8 cellular contexts compared by ENCODE assay signal in the genomic region with DNA sequence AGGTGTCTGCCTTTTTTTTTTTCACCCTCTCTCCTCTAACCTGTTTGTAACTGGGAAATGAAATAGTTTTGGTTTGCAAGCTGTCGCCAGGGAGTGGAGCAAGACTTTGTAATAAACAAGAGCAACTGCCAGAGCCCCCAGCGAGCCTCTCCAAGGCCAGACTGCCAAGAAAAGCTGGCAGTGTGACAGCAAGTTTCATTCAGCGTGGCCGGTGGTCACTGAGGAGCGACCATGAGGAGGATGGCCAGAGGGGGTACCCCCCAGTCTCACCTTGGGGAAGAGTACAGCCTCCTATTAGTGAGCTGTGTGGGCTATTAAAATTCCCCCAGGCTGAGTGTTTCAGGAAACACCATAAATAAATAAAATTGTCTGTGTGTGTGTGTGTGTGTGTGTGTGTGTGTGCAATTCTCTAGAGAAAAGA. TPM values are rescaled to one million over a fixed set of nuclear protein-coding genes. Genes with fewer than 3 reads are reported as not detected.
DNase-seq lines count a peak whose midpoint lies in the region; ATAC-seq and TF ChIP-seq lines count a peak whose summit lies in the region.

No MANE protein-coding gene starts in this region.

- no peak overlapping the region for H2AFZ ChIP-seq in H9 (ENCODE audit: low read length)

- no CpG with 5 or more reads among the region's 5 CpGs for WGBS in H9 (ENCODE audit: extremely low coverage, insufficient read length, low lambda C conversion rate)

- H3K79me1 ChIP-seq in H9 (ENCODE audit: insufficient read depth, low read depth, low read length, poor library complexity, severe bottlenecking) = no peaks in the 10 kb centered on the region

- peaks cover 24 to 26% of the 10 kb centered on the region in 2 experiments for H3K4me1 Mint-ChIP-seq in H9
- H3K4me1 Mint-ChIP-seq in stimulated activated memory B cell treated with anti-CD40 and anti-IgM and Interleukin-4, amounts not matched to agents 10 μg/mL and 1 μg/mL and 100 μg/mL, for 72 hours = peaks cover 13% of the 10 kb centered on the region

- ATAC-seq in stimulated activated memory B cell treated with anti-CD40 and anti-IgM and Interleukin-4, amounts not matched to agents 10 μg/mL and 1 μg/mL and 100 μg/mL, for 72 hours = peak; percentile 20
- ATAC-seq in HG03521 (IDR thresholded peaks at IDR 0.05; ENCODE audit: unreplicated experiment) (no peak), HG03354 (IDR thresholded peaks at IDR 0.05; ENCODE audit: poor library complexity, severe bottlenecking, unreplicated experiment) (no peak)
- no peak for ATAC-seq in activated CD4-positive, CD25-positive, alpha-beta regulatory T cell treated with anti-CD3 and anti-CD28 coated beads, Interleukin-2, amount 50 U/mL, for 24 hours

- H3K4me1 ChIP-seq in H9 (ENCODE audit: insufficient read depth, low read length) = peaks cover 8% of the 10 kb centered on the region

- no peak overlapping the region for H2BK20ac ChIP-seq in H9 (ENCODE audit: low read depth, low read length, poor library complexity, severe bottlenecking)

- no peak overlapping the region for H2AK5ac ChIP-seq in H9 (ENCODE audit: insufficient read length, low read length)

- no peak overlapping the region for H2BK12ac ChIP-seq in H9 (ENCODE audit: insufficient read length, low read depth, low read length)

- peak overlapping the region; percentile 75 for H3K14ac ChIP-seq in H9 (ENCODE audit: insufficient read depth, low read length)

- no peaks in the 10 kb centered on the region for H3K23me2 ChIP-seq in H9 (ENCODE audit: insufficient read length, low read depth, low read length, poor library complexity, severe bottlenecking)

- no peak overlapping the region for H4K5ac ChIP-seq in H9 (ENCODE audit: insufficient read length, low read depth, low read length)

- no peaks in the 10 kb centered on the region for H4K20me1 ChIP-seq in H9 (ENCODE audit: control insufficient read depth, insufficient read depth, insufficient read length)

- TF ChIP-seq CTCF in H9 (conservative IDR thresholded peaks at IDR 0.05) = no peak
- TF ChIP-seq CTCF in VCaP (conservative IDR thresholded peaks at IDR 0.05) = no peak

- H3K9ac ChIP-seq in H9 (ENCODE audit: extremely low read depth, insufficient read length, low read length) = no peak overlapping the region

- no peak overlapping the region for H3K56ac ChIP-seq in H9 (ENCODE audit: insufficient read length, low read depth, low read length)

- peak overlapping the region in 1 of 3 experiments; percentile 62; a peak in 1 of 7 replicates for H3K27ac Mint-ChIP-seq in H9
- peak overlapping the region; percentile 66 for H3K27ac Mint-ChIP-seq in stimulated activated memory B cell treated with anti-CD40 and anti-IgM and Interleukin-4, amounts not matched to agents 10 μg/mL and 1 μg/mL and 100 μg/mL, for 72 hours

- no peak overlapping the region for H2BK15ac ChIP-seq in H9 (ENCODE audit: low read depth, low read length)

- H3K36me3 Mint-ChIP-seq in H9 (ENCODE audit: insufficient read depth in 1 of 3, low read depth in 3 of 3) = peaks cover 0 to 7% (median 0%) of the 10 kb centered on the region in 3 experiments; a peak in 2 of 7 replicates
- no peaks in the 10 kb centered on the region for H3K36me3 Mint-ChIP-seq in stimulated activated memory B cell treated with anti-CD40 and anti-IgM and Interleukin-4, amounts not matched to agents 10 μg/mL and 1 μg/mL and 100 μg/mL, for 72 hours

- H3K27ac ChIP-seq in H9 (ENCODE audit: insufficient read length, low read depth, low read length) (no peak overlapping the region), VCaP (peak overlapping the region; percentile 71)

- no peaks in the 10 kb centered on the region for H3K27me3 Mint-ChIP-seq in H9 (ENCODE audit: low read depth)
- no peaks in the 10 kb centered on the region for H3K27me3 Mint-ChIP-seq in stimulated activated memory B cell treated with anti-CD40 and anti-IgM and Interleukin-4, amounts not matched to agents 10 μg/mL and 1 μg/mL and 100 μg/mL, for 72 hours

- no peak overlapping the region for H3K4me2 ChIP-seq in H9 (ENCODE audit: insufficient read depth, insufficient read length, low read length)

- no peak overlapping the region for H3K18ac ChIP-seq in H9 (ENCODE audit: insufficient read length, low read depth, low read length)

- no peak overlapping the region for H3T11ph ChIP-seq in H9 (ENCODE audit: low read length)

- no peak overlapping the region for H2BK5ac ChIP-seq in H9 (ENCODE audit: insufficient read length, low read length)

- no peaks in the 10 kb centered on the region for H3K79me2 ChIP-seq in H9 (ENCODE audit: insufficient read depth, low read length)

- H3K4me3 Mint-ChIP-seq in H9 = no peak overlapping the region
- no peak overlapping the region for H3K4me3 Mint-ChIP-seq in stimulated activated memory B cell treated with anti-CD40 and anti-IgM and Interleukin-4, amounts not matched to agents 10 μg/mL and 1 μg/mL and 100 μg/mL, for 72 hours

- H3K9me3 ChIP-seq in H9 (ENCODE audit: control insufficient read depth, low read depth, low read length) = no peaks in the 10 kb centered on the region

- H2BK120ac ChIP-seq in H9 (ENCODE audit: low read depth, low read length, poor library complexity, severe bottlenecking) = no peak overlapping the region

- no peak overlapping the region for H3K4ac ChIP-seq in H9 (ENCODE audit: low read depth, low read length)

- H3K23ac ChIP-seq in H9 (ENCODE audit: insufficient read length, low read depth, low read length) = no peak overlapping the region

- H3K9me3 Mint-ChIP-seq in H9 = peaks cover 0 to 3% of the 10 kb centered on the region in 2 experiments; a peak in 2 of 5 replicates
- H3K9me3 Mint-ChIP-seq in stimulated activated memory B cell treated with anti-CD40 and anti-IgM and Interleukin-4, amounts not matched to agents 10 μg/mL and 1 μg/mL and 100 μg/mL, for 72 hours = no peaks in the 10 kb centered on the region

- no peak overlapping the region for H4K91ac ChIP-seq in H9 (ENCODE audit: insufficient read length, low read depth, low read length)

- DNase-seq in H9 (peak; percentile 27), iris pigment epithelial cell (ENCODE audit: low read depth) (peak; percentile 69), NCI-H1694 (lab: John Stamatoyannopoulos, UW) (no peak)

- H4K8ac ChIP-seq in H9 (replicated peaks; ENCODE audit: insufficient read length, low read depth, low read length) = no peak overlapping the region

- no peaks in the 10 kb centered on the region for H3K27me3 ChIP-seq in H9 (ENCODE audit: insufficient read depth, low read length)

RNA-seq across cellular contexts. Expression of gene ZFAND5, which starts 49.9 kb away (rescaled TPM):
- total RNA-seq in H9 (2021) = 293 and 304 TPM in 2 replicates
